In the genomic region with DNA sequence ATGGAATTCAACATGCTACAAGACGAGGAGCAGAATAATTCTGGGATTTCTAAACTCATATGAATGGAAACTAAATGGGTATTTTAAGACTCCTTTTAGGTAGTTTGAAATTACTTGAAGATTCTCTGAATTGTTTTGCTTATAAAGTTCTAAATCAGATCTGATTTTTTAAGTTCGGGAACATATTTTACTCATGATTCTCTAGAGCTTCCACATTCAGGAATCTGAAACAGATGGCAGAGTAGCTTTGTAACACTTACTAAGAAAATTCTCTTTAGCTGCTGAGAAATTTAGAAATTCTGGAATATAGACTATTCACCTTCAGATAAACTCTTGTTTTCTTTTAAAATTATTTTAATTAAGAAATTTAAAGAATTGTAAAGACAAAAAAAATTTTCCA, we compare ENCODE assay signal across 24 cellular contexts.
"Had no signal": no experiment of that assay in that cellular context is flagged by ENCODE, and none has a peak within 500 bp of the region (broad histone marks: within the 10 kb centered on the region; RNA-seq: fewer than 3 reads in every experiment).

No MANE protein-coding gene starts in this region.

- H3K36me3 ChIP-seq: breast epithelium had no signal

- H3K27me3 ChIP-seq: breast epithelium, dorsolateral prefrontal cortex, upper lobe of right lung had no signal

- H3K4me3 ChIP-seq: breast epithelium, dorsolateral prefrontal cortex, upper lobe of right lung had no signal

- H3K27ac Mint-ChIP-seq: activated naive CD8-positive, alpha-beta T cell treated with anti-CD3 and anti-CD28 coated beads, Interleukin-2, amount 10 ng/mL, durations not matched to agents 7 days and 5 days; endodermal cell; natural killer cell treated with Interleukin-12 subunit alpha and Interleukin-12 subunit beta and Interleukin-15 and Interleukin-18, amount 100 ng/mL, for 72 hours had no signal

- H3K9me3 Mint-ChIP-seq: activated naive CD8-positive, alpha-beta T cell treated with anti-CD3 and anti-CD28 coated beads, Interleukin-2, amount 10 ng/mL, durations not matched to agents 7 days and 5 days; endodermal cell; natural killer cell treated with Interleukin-12 subunit alpha and Interleukin-12 subunit beta and Interleukin-15 and Interleukin-18, amount 100 ng/mL, for 72 hours had no signal

- H3K9me3 ChIP-seq: breast epithelium, upper lobe of right lung had no signal

- H3K4me1 Mint-ChIP-seq: activated naive CD8-positive, alpha-beta T cell treated with anti-CD3 and anti-CD28 coated beads, Interleukin-2, amount 10 ng/mL, durations not matched to agents 7 days and 5 days; endodermal cell had no signal

- H3K27ac ChIP-seq: breast epithelium, dorsolateral prefrontal cortex, upper lobe of right lung had no signal

- DNase-seq: activated CD4-positive, alpha-beta T cell treated with anti-CD3 and anti-CD28 coated beads, Interleukin-2, amount 50 U/mL, for 4 hours; activated CD4-positive, CD25-positive, alpha-beta regulatory T cell treated with anti-CD3 and anti-CD28 coated beads, Interleukin-2, amount 50 U/mL, for 72 hours; activated naive CD4-positive, alpha-beta T cell; activated naive CD8-positive, alpha-beta T cell treated with anti-CD3 and anti-CD28 coated beads, Interleukin-2, amount 10 ng/mL, durations not matched to agents 7 days and 5 days; activated T-cell treated with anti-CD3 and anti-CD28 coated beads for 4 hours; aorta; cerebellar nuclear complex; dorsolateral prefrontal cortex; endodermal cell; erythroblast; glutamatergic neuron; kidney glomerular epithelial cell; left ventricle myocardium superior; nucleus accumbens; right cardiac atrium; small intestine; stimulated activated CD4-positive, alpha-beta T cell treated with anti-CD3 and anti-CD28 coated beads, Interleukin-4, amount 100 ng/mL, for 4 hours; stimulated activated CD8-positive, alpha-beta memory T cell treated with anti-CD3 and anti-CD28 coated beads, Interleukin-4, amount 100 ng/mL, for 48 hours; stimulated activated naive CD8-positive, alpha-beta T cell treated with anti-CD3 and anti-CD28 coated beads, Interleukin-15, Interleukin-2, amounts not matched to agents 100 U/mL and 50 U/mL, for 24 hours; T-helper 1 cell; T1000; upper lobe of right lung had no signal

- H3K27me3 Mint-ChIP-seq: activated naive CD8-positive, alpha-beta T cell treated with anti-CD3 and anti-CD28 coated beads, Interleukin-2, amount 10 ng/mL, durations not matched to agents 7 days and 5 days; natural killer cell treated with Interleukin-12 subunit alpha and Interleukin-12 subunit beta and Interleukin-15 and Interleukin-18, amount 100 ng/mL, for 72 hours had no signal

- H3K4me3 Mint-ChIP-seq: activated naive CD8-positive, alpha-beta T cell treated with anti-CD3 and anti-CD28 coated beads, Interleukin-2, amount 10 ng/mL, durations not matched to agents 7 days and 5 days; endodermal cell; natural killer cell treated with Interleukin-12 subunit alpha and Interleukin-12 subunit beta and Interleukin-15 and Interleukin-18, amount 100 ng/mL, for 72 hours had no signal

- H3K4me1 ChIP-seq: upper lobe of right lung had no signal
